14 cellular contexts compared by ENCODE assay signal in the genomic region with DNA sequence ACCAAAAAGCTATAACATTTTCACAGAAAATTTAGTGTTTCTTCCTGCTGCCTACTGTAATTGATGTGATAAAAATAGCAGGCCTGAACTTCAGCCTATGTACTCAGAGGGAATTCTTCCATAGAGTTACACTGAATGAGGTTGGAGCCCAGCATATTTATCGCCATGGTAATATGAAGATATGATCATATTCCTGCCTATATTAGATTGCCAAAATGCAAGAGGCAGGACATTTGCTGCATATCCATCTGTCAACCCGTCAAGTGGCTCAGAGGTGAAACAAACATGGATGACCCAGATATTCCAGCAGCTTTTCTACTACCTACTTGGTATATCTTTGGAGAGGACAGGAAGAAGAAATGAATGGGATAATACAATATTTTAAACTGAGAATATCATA.
DNase-seq lines count a peak whose midpoint lies in the region; ATAC-seq and TF ChIP-seq lines count a peak whose summit lies in the region.
"Had no signal": no experiment of that assay in that cellular context is flagged by ENCODE, and none has a peak within 500 bp of the region (broad histone marks: within the 10 kb centered on the region; RNA-seq: fewer than 3 reads in every experiment).

No MANE protein-coding gene starts in this region.

- peaks cover 9% of the 10 kb centered on the region for H3K4me1 Mint-ChIP-seq in nephron
- H3K4me1 Mint-ChIP-seq: CD8-positive, alpha-beta memory T cell; H9 had no signal

- no peaks in the 10 kb centered on the region for H3K36me3 Mint-ChIP-seq in nephron (ENCODE audit: low read depth)
- H3K36me3 Mint-ChIP-seq: CD8-positive, alpha-beta memory T cell had no signal

- H3K36me3 ChIP-seq in heart left ventricle (no peaks in the 10 kb centered on the region), right atrium auricular region (no peaks in the 10 kb centered on the region)
- H3K36me3 ChIP-seq: BLaER1 had no signal

- peak; percentile 47 for DNase-seq in DMS53 (lab: John Stamatoyannopoulos, UW)
- DNase-seq in DMS53 treated with DMSO at 0.1 percent for 48 hours (lab: John Stamatoyannopoulos, UW; ENCODE audit: unreplicated experiment): no peak
- DNase-seq in heart left ventricle: no peak
- no peak for DNase-seq in right atrium auricular region (ENCODE audit: low spot score)
- no peak for DNase-seq in globus pallidus (ENCODE audit: low spot score)
- DNase-seq: Caco-2; CD8-positive, alpha-beta memory T cell; GOT3; H9 had no signal

- H3K4me3 ChIP-seq in heart left ventricle (no peak overlapping the region), right atrium auricular region (no peak overlapping the region)
- H3K4me3 ChIP-seq: BLaER1, GM12878 had no signal

- H3K27me3 Mint-ChIP-seq in nephron (ENCODE audit: low read depth): no peaks in the 10 kb centered on the region
- H3K27me3 Mint-ChIP-seq: CD8-positive, alpha-beta memory T cell had no signal

- H3K9me3 Mint-ChIP-seq in nephron: no peaks in the 10 kb centered on the region
- H3K9me3 Mint-ChIP-seq: H9 had no signal

- peak overlapping the region in 2 of 3 experiments; percentile 42 to 57 for H3K27ac Mint-ChIP-seq in nephron
- H3K27ac Mint-ChIP-seq: CD8-positive, alpha-beta memory T cell; H9 had no signal

- H3K27me3 ChIP-seq in heart left ventricle: no peaks in the 10 kb centered on the region
- no peaks in the 10 kb centered on the region for H3K27me3 ChIP-seq in right atrium auricular region
- H3K27me3 ChIP-seq: BLaER1 had no signal

- WGBS in heart left ventricle, 4 donors: 38 to 45% (median 42%) methylated on average over 2 of the region's 2 CpGs

- ATAC-seq in heart left ventricle: peak in 3 of 4 donors; percentile 34 to 78 (median 69)
- no peak for ATAC-seq in SK-N-SH treated with all-trans-retinoic acid at 6 μM for 48 hours
- no peak for ATAC-seq in HG02610 (IDR thresholded peaks at IDR 0.05; ENCODE audit: unreplicated experiment)
- ATAC-seq: GM12878 had no signal

- intact Hi-C loops in heart left ventricle (cut with DNase I): no loop called here

- no peak for TF ChIP-seq POLR2A in heart left ventricle (IDR thresholded peaks at IDR 0.05)

- H3K9me3 ChIP-seq in heart left ventricle: peaks cover 0 to 4% (median 0%) of the 10 kb centered on the region in 12 donors
- H3K9me3 ChIP-seq in right atrium auricular region: no peaks in the 10 kb centered on the region
- H3K9me3 ChIP-seq: BLaER1, Caco-2 had no signal

- H3K4me3 Mint-ChIP-seq in nephron: no peak overlapping the region
- H3K4me3 Mint-ChIP-seq: CD8-positive, alpha-beta memory T cell; H9 had no signal

- TF ChIP-seq CTCF in heart left ventricle (IDR thresholded peaks at IDR 0.05) (no peak), right atrium auricular region (IDR thresholded peaks at IDR 0.05) (no peak), nephron (IDR thresholded peaks at IDR 0.05; ENCODE audit: unreplicated experiment in 3 of 3) (no peak)

- no peak overlapping the region for H3K27ac ChIP-seq in heart left ventricle
- no peak overlapping the region for H3K27ac ChIP-seq in right atrium auricular region
- H3K27ac ChIP-seq: BLaER1 had no signal

- peaks cover 0 to 2% (median 0%) of the 10 kb centered on the region in 12 donors for H3K4me1 ChIP-seq in heart left ventricle
- peaks cover 0 to 2% of the 10 kb centered on the region in 2 donors for H3K4me1 ChIP-seq in right atrium auricular region
- H3K4me1 ChIP-seq: BLaER1, Caco-2 had no signal

TF ChIP-seq in SK-N-SH treated with all-trans-retinoic acid at 6 μM for 48 hours, 23 proteins besides CTCF, POLR2A, EP300 and RAD21:
- TF ChIP-seq ISL1 (CRISPR knock-in tag; IDR thresholded peaks at IDR 0.05) (no peak), SNAI2 (CRISPR knock-in tag; IDR thresholded peaks at IDR 0.05) (no peak), ZFP30 (CRISPR knock-in tag; IDR thresholded peaks at IDR 0.05) (no peak)
- TF ChIP-seq, protein P1, sequence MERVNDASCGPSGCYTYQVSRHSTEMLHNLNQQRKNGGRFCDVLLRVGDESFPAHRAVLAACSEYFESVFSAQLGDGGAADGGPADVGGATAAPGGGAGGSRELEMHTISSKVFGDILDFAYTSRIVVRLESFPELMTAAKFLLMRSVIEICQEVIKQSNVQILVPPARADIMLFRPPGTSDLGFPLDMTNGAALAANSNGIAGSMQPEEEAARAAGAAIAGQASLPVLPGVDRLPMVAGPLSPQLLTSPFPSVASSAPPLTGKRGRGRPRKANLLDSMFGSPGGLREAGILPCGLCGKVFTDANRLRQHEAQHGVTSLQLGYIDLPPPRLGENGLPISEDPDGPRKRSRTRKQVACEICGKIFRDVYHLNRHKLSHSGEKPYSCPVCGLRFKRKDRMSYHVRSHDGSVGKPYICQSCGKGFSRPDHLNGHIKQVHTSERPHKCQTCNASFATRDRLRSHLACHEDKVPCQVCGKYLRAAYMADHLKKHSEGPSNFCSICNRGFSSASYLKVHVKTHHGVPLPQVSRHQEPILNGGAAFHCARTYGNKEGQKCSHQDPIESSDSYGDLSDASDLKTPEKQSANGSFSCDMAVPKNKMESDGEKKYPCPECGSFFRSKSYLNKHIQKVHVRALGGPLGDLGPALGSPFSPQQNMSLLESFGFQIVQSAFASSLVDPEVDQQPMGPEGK (CRISPR knock-in tag; IDR thresholded peaks at IDR 0.05; ENCODE audit: borderline replicate concordance): no peak
- TF ChIP-seq, protein P2, sequence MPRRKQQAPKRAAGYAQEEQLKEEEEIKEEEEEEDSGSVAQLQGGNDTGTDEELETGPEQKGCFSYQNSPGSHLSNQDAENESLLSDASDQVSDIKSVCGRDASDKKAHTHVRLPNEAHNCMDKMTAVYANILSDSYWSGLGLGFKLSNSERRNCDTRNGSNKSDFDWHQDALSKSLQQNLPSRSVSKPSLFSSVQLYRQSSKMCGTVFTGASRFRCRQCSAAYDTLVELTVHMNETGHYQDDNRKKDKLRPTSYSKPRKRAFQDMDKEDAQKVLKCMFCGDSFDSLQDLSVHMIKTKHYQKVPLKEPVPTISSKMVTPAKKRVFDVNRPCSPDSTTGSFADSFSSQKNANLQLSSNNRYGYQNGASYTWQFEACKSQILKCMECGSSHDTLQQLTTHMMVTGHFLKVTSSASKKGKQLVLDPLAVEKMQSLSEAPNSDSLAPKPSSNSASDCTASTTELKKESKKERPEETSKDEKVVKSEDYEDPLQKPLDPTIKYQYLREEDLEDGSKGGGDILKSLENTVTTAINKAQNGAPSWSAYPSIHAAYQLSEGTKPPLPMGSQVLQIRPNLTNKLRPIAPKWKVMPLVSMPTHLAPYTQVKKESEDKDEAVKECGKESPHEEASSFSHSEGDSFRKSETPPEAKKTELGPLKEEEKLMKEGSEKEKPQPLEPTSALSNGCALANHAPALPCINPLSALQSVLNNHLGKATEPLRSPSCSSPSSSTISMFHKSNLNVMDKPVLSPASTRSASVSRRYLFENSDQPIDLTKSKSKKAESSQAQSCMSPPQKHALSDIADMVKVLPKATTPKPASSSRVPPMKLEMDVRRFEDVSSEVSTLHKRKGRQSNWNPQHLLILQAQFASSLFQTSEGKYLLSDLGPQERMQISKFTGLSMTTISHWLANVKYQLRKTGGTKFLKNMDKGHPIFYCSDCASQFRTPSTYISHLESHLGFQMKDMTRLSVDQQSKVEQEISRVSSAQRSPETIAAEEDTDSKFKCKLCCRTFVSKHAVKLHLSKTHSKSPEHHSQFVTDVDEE (CRISPR knock-in tag; IDR thresholded peaks at IDR 0.05): 0 out of 2 replicates have a peak, but pooled peaks have one; percentile 49

Comparison
In these comparisons a context has a peak if more than half of its experiments do, and no peak if none do; other contexts are left out.
1. ATAC-seq: peak in heart left ventricle (3 of 4); none in SK-N-SH treated with all-trans-retinoic acid at 6 μM for 48 hours (single experiment) and HG02610 (single experiment).